27 cellular contexts compared by ENCODE assay signal in the genomic region with DNA sequence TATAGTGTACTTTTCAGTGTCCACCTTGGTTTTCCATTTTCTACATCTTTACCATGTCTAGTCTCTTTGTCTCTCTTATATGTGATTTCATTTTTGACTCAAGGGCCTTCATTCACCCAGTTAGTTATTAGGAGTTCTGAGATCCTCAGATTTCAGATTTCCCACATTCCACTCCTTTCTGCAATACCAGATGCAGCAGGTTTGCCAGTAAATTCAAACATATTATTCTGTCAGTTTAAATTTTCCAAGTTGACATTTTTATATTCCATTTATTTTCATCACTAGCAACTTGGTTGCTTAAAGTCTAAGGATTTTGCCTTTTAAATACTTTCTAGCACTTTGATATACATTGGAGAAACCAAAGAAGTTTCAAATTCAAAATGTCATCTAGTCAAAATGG. TPM values are rescaled to one million over a fixed set of nuclear protein-coding genes. Genes with fewer than 3 reads are reported as not detected.
DNase-seq lines count a peak whose midpoint lies in the region; ATAC-seq, FAIRE-seq and TF ChIP-seq lines count a peak whose summit lies in the region.
"Had no signal": no experiment of that assay in that cellular context is flagged by ENCODE, and none has a peak within 500 bp of the region (broad histone marks: within the 10 kb centered on the region; RNA-seq: fewer than 3 reads in every experiment).

No MANE protein-coding gene starts in this region.

- H3K27me3 ChIP-seq in astrocyte (ENCODE audit: insufficient read depth, low read length) (no peaks in the 10 kb centered on the region), neural progenitor cell (no peaks in the 10 kb centered on the region)
- H3K27me3 ChIP-seq: BLaER1 had no signal

- H3K36me3 Mint-ChIP-seq in astrocyte (ENCODE audit: low read depth, unreplicated experiment) (peaks cover 9% of the 10 kb centered on the region), neural progenitor cell (peaks cover 12% of the 10 kb centered on the region)

- H3K4me3 Mint-ChIP-seq in astrocyte (ENCODE audit: unreplicated experiment) (peak overlapping the region; percentile 36), neural progenitor cell (no peak overlapping the region)
- H3K4me3 Mint-ChIP-seq: CD4-positive, CD25-positive, alpha-beta regulatory T cell had no signal

- H3K4me3 ChIP-seq in AG10803 (ENCODE audit: low read length) (no peak overlapping the region), astrocyte (ENCODE audit: insufficient read depth, low read depth, low read length) (no peak overlapping the region), neural progenitor cell (no peak overlapping the region)
- H3K4me3 ChIP-seq: BLaER1 had no signal

- H3K9me3 Mint-ChIP-seq in astrocyte (ENCODE audit: unreplicated experiment), result no peaks in the 10 kb centered on the region
- no peaks in the 10 kb centered on the region for H3K9me3 Mint-ChIP-seq in neural progenitor cell
- H3K9me3 Mint-ChIP-seq: CD4-positive, CD25-positive, alpha-beta regulatory T cell; IgD-negative memory B cell had no signal

- H3K79me2 ChIP-seq in astrocyte (ENCODE audit: insufficient read depth, low read length), result peaks cover 60% of the 10 kb centered on the region
- peaks cover 77% of the 10 kb centered on the region for H3K79me2 ChIP-seq in neural progenitor cell (ENCODE audit: low read depth)

- H3K4me1 Mint-ChIP-seq in astrocyte (ENCODE audit: low read depth, unreplicated experiment) (peaks cover 9% of the 10 kb centered on the region), neural progenitor cell (peaks cover 3% of the 10 kb centered on the region)

- ATAC-seq in HG03520 (IDR thresholded peaks at IDR 0.05; ENCODE audit: unreplicated experiment), result no peak

- H3K9ac ChIP-seq in astrocyte (ENCODE audit: low read length), result no peak overlapping the region
- no peak overlapping the region for H3K9ac ChIP-seq in neural progenitor cell
- H3K9ac ChIP-seq: BLaER1, KMS-11 had no signal

- no peaks in the 10 kb centered on the region for H3K9me3 ChIP-seq in astrocyte (ENCODE audit: insufficient read depth, low read depth, low read length)
- H3K9me3 ChIP-seq in neural progenitor cell (ENCODE audit: low read depth), result no peaks in the 10 kb centered on the region

- H3F3A ChIP-seq in neural progenitor cell (ENCODE audit: low read depth), result no peaks in the 10 kb centered on the region

- H3K27ac Mint-ChIP-seq in astrocyte (ENCODE audit: unreplicated experiment) (no peak overlapping the region), neural progenitor cell (no peak overlapping the region)

- H3K36me3 ChIP-seq in astrocyte (ENCODE audit: insufficient read depth, low read length) (no peaks in the 10 kb centered on the region), neural progenitor cell (no peaks in the 10 kb centered on the region)

- FAIRE-seq in astrocyte (lab: Jason Lieb, UNC), result no peak
- FAIRE-seq: GM18507, H1 had no signal

- H3K4me2 ChIP-seq in astrocyte (ENCODE audit: low read length), result no peak overlapping the region
- H3K4me2 ChIP-seq in neural progenitor cell, result no peak overlapping the region
- H3K4me2 ChIP-seq: BLaER1, KMS-11 had no signal

- H3K27me3 Mint-ChIP-seq in astrocyte (ENCODE audit: low read depth, unreplicated experiment) (no peaks in the 10 kb centered on the region), neural progenitor cell (ENCODE audit: insufficient read depth, low read depth) (peaks cover 2% of the 10 kb centered on the region)
- H3K27me3 Mint-ChIP-seq: CD4-positive, CD25-positive, alpha-beta regulatory T cell; IgD-negative memory B cell had no signal

- no peak for TF ChIP-seq CTCF in AG10803 (conservative IDR thresholded peaks at IDR 0.05; ENCODE audit: low read length)
- TF ChIP-seq CTCF in astrocyte (IDR thresholded peaks at IDR 0.05; ENCODE audit: insufficient read depth, low read depth, low read length), result no peak
- no peak for TF ChIP-seq CTCF in neural progenitor cell (IDR thresholded peaks at IDR 0.05)

- DNase-seq in AG10803 (ENCODE audit: low read depth) (peak; percentile 75), GM04504 (ENCODE audit: low read depth) (peak; percentile 65), astrocyte (ENCODE audit: low read depth) (no peak), fibroblast of gingiva (ENCODE audit: low read depth) (peak; percentile 28), neural progenitor cell (ENCODE audit: low spot score) (no peak), RPMI8226 (no peak), kidney tubule cell (ENCODE audit: low spot score) (no peak)
- DNase-seq: CD4-positive, CD25-positive, alpha-beta regulatory T cell; COR-L47; DMS53; EL; GDM1; HCEC 1CT; NCI-H1048; NCI-H1417; NCI-H1694; NCI-H2029 treated with DMSO at 0.1 percent for 48 hours; NCI-H446 treated with DMSO at 0.1 percent for 48 hours; NCI-H526; NCI-H82 had no signal

- H3K4me1 ChIP-seq in astrocyte (ENCODE audit: insufficient read depth, low read length), result no peaks in the 10 kb centered on the region
- H3K4me1 ChIP-seq in neural progenitor cell, result peaks cover 5% of the 10 kb centered on the region

- peaks cover 8% of the 10 kb centered on the region for H4K20me1 ChIP-seq in astrocyte (ENCODE audit: insufficient read depth, low read length)
- H4K20me1 ChIP-seq in neural progenitor cell (ENCODE audit: low read depth), result peaks cover 16% of the 10 kb centered on the region

- H2AFZ ChIP-seq in astrocyte (ENCODE audit: low read depth, low read length), result no peak overlapping the region
- H2AFZ ChIP-seq in neural progenitor cell (replicated peaks), result no peak overlapping the region

- H3K27ac ChIP-seq in astrocyte (ENCODE audit: low read depth, low read length) (no peak overlapping the region), neural progenitor cell (no peak overlapping the region)
- H3K27ac ChIP-seq: 22Rv1, BLaER1, KMS-11 had no signal

RNA-seq across cellular contexts. Expression of a gene that starts 42.4 kb away (rescaled TPM):
- 71.6 and 110 TPM in 2 replicates for total RNA-seq in astrocyte
- 17.9 and 20.1 TPM in 2 replicates for total RNA-seq in neural progenitor cell (ENCODE audit: low replicate concordance)

Comparison
In these comparisons a context has a peak if more than half of its experiments do, and no peak if none do; other contexts are left out.
1. DNase-seq: peak in AG10803 (single experiment), GM04504 (single experiment) and fibroblast of gingiva (single experiment); none in astrocyte (single experiment), neural progenitor cell (single experiment), RPMI8226 (single experiment) and kidney tubule cell (single experiment).